In the genomic region with DNA sequence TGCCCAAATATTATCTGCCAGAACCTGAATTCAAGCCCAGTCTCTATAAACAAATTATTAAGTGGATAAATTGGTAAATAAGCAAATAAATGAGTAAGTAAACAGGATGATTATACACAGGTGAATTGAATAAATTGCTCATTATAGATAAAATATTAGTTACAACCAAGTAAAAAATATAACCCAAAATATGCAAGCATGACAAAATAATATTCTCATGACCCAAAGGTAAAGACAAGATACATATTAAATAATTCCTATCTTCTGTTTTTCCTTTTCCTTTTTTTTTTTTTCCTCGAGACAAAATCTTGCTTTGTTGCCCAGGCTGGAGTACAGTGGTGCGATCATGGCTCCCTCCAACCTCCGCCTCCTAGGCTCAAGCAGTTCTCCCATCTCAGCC, we compare ENCODE assay signal across 31 cellular contexts.
"Had no signal": no experiment of that assay in that cellular context is flagged by ENCODE, and none has a peak within 500 bp of the region (broad histone marks: within the 10 kb centered on the region; RNA-seq: fewer than 3 reads in every experiment).

No MANE protein-coding gene starts in this region.

- H3K4me3 ChIP-seq: adrenal gland, ascending aorta, body of pancreas, breast epithelium, cardiac muscle cell had no signal

- DNase-seq: activated effector memory CD4-positive, alpha-beta T cell treated with anti-CD3 and anti-CD28 coated beads, Interleukin-2, amount 50 U/mL, for 16 hours; activated effector memory CD4-positive, alpha-beta T cell treated with Interleukin-2 at 50 U/mL for 16 hours; activated gamma-delta T cell; activated gamma-delta T cell treated with Interleukin-2 at 50 U/mL for 16 hours; activated naive CD4-positive, alpha-beta T cell; activated naive CD4-positive, alpha-beta T cell treated with anti-CD3 and anti-CD28 coated beads for 36 hours; activated naive CD4-positive, alpha-beta T cell treated with anti-CD3 and anti-CD28 coated beads, Interleukin-2, amount 10 ng/mL, durations not matched to agents 7 days and 5 days; activated naive CD4-positive, alpha-beta T cell treated with anti-CD3 and anti-CD28 coated beads, Interleukin-2, amount 50 U/mL, for 16 hours; activated naive CD4-positive, alpha-beta T cell treated with Interleukin-2 at 50 U/mL for 16 hours; activated naive CD8-positive, alpha-beta T cell treated with anti-CD3 and anti-CD28 coated beads for 36 hours; activated naive CD8-positive, alpha-beta T cell treated with anti-CD3 and anti-CD28 coated beads, Interleukin-2, amount 10 ng/mL, durations not matched to agents 7 days and 5 days; activated naive CD8-positive, alpha-beta T cell treated with anti-CD3 and anti-CD28 coated beads, Interleukin-2, amount 50 U/mL, for 24 hours; activated T-cell treated with anti-CD3 and anti-CD28 coated beads, Interleukin-2, amount 50 U/mL, for 24 hours; activated T-cell treated with anti-CD3 and anti-CD28 coated beads, Interleukin-2, amount 50 U/mL, for 4 hours; activated T-cell treated with anti-CD3 and anti-CD28 coated beads, Interleukin-2, amount 50 U/mL, for 48 hours; activated T-cell treated with anti-CD3 and anti-CD28 coated beads, Interleukin-2, amount 50 U/mL, for 72 hours; adrenal gland; amniotic stem cell; amygdala; anterior cingulate cortex; aorta; body of pancreas; brain microvascular endothelial cell; caudate nucleus; central memory CD4-positive, alpha-beta T cell; cerebellar nuclear complex had no signal

- H3K27me3 ChIP-seq: adrenal gland, ascending aorta, body of pancreas, brain microvascular endothelial cell, breast epithelium, cardiac muscle cell had no signal

- H3K9me3 ChIP-seq: adrenal gland, ascending aorta, body of pancreas, breast epithelium had no signal

- H3K4me1 ChIP-seq: adrenal gland, ascending aorta, body of pancreas, breast epithelium had no signal

- H3K27ac ChIP-seq: adrenal gland, ascending aorta, body of pancreas, brain microvascular endothelial cell, breast epithelium, cardiac muscle cell had no signal

- ATAC-seq: activated naive CD8-positive, alpha-beta T cell treated with anti-CD3 and anti-CD28 coated beads, Interleukin-2, amount 50 U/mL, for 24 hours; activated T-cell treated with anti-CD3 and anti-CD28 coated beads, Interleukin-2, amount 50 U/mL, for 4 hours; body of pancreas had no signal

- FAIRE-seq: astrocyte, bronchial epithelial cell had no signal

- H3K36me3 ChIP-seq: adrenal gland, ascending aorta, brain microvascular endothelial cell, breast epithelium, cardiac muscle cell had no signal
